23 cellular contexts compared by ENCODE assay signal in the genomic region with DNA sequence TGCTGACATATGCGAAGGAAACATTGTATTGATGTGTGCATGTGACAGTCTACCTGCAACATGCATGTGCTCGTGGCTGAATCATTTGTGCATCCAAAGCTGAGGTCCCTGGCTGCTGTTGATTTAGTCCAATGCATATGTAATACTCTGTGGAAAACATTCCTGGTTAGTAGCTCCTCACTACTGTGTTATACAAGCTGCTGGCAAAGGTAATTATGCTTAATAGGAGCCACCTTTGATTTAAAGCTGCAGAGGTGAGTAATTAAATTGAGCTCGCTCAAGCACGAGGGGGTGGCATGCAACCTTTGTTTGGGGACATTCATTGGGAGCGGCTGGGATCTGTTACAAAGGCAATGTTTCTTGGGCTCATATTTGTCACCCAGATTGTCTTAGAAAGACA. TPM values are rescaled to one million over a fixed set of nuclear protein-coding genes. Genes with fewer than 3 reads are reported as not detected.
"Had no signal": no experiment of that assay in that cellular context is flagged by ENCODE, and none has a peak within 500 bp of the region (broad histone marks: within the 10 kb centered on the region; RNA-seq: fewer than 3 reads in every experiment).

No MANE protein-coding gene starts in this region.

- H3K27ac Mint-ChIP-seq: activated CD4-positive, alpha-beta T cell treated with anti-CD3 and anti-CD28 coated beads, Interleukin-2, amount 10 ng/mL, durations not matched to agents 24 days and 14 days; activated CD8-positive, alpha-beta T cell treated with anti-CD3 and anti-CD28 coated beads for 36 hours; activated naive CD4-positive, alpha-beta T cell treated with anti-CD3 and anti-CD28 coated beads for 36 hours; activated naive CD8-positive, alpha-beta T cell treated with anti-CD3 and anti-CD28 coated beads, Interleukin-2, amount 50 U/mL, for 24 hours; activated T-helper 2 cell treated with anti-CD3 and anti-CD28 coated beads, Interferon-gamma antibody, Interleukin-2, Interleukin-4, amounts not matched to agents 10 μg/mL and 5 μg/mL and 100 μg/mL, durations not matched to agents 14 hours and 24 hours and 36 hours; brain had no signal

- H3K27me3 Mint-ChIP-seq: activated CD4-positive, alpha-beta T cell treated with anti-CD3 and anti-CD28 coated beads, Interleukin-2, amount 10 ng/mL, durations not matched to agents 24 days and 14 days; activated naive CD8-positive, alpha-beta T cell treated with anti-CD3 and anti-CD28 coated beads, Interleukin-2, amount 50 U/mL, for 24 hours had no signal

- H3K27me3 ChIP-seq: tibial artery had no signal

- DNase-seq: activated CD4-positive, alpha-beta T cell treated with anti-CD3 and anti-CD28 coated beads, Interleukin-2, amount 10 ng/mL, durations not matched to agents 24 days and 14 days; activated CD4-positive, CD25-positive, alpha-beta regulatory T cell; activated CD8-positive, alpha-beta T cell treated with anti-CD3 and anti-CD28 coated beads for 36 hours; activated naive CD4-positive, alpha-beta T cell treated with anti-CD3 and anti-CD28 coated beads for 36 hours; activated naive CD8-positive, alpha-beta T cell treated with anti-CD3 and anti-CD28 coated beads, Interleukin-2, amount 50 U/mL, for 24 hours; activated T-cell treated with anti-CD3 and anti-CD28 coated beads, Interleukin-2, amount 50 U/mL, for 1 hour; anterior cingulate cortex; central memory CD4-positive, alpha-beta T cell; dorsolateral prefrontal cortex; erythroblast; islet precursor cell; left colon; psoas muscle; right cardiac atrium; stimulated activated CD4-positive, alpha-beta T cell treated with anti-CD3 and anti-CD28 coated beads, Interleukin-2, amount 100 ng/mL, for 24 hours; stimulated activated naive CD4-positive, alpha-beta T cell treated with Interleukin-2 at 50 U/mL for 16 hours; substantia nigra; T-helper 9 cell; tibial artery had no signal

- H3K9me3 Mint-ChIP-seq: activated CD4-positive, alpha-beta T cell treated with anti-CD3 and anti-CD28 coated beads, Interleukin-2, amount 10 ng/mL, durations not matched to agents 24 days and 14 days; activated CD8-positive, alpha-beta T cell treated with anti-CD3 and anti-CD28 coated beads for 36 hours; activated naive CD4-positive, alpha-beta T cell treated with anti-CD3 and anti-CD28 coated beads for 36 hours; activated naive CD8-positive, alpha-beta T cell treated with anti-CD3 and anti-CD28 coated beads, Interleukin-2, amount 50 U/mL, for 24 hours; activated T-helper 2 cell treated with anti-CD3 and anti-CD28 coated beads, Interferon-gamma antibody, Interleukin-2, Interleukin-4, amounts not matched to agents 10 μg/mL and 5 μg/mL and 100 μg/mL, durations not matched to agents 14 hours and 24 hours and 36 hours had no signal

- H3K36me3 ChIP-seq: tibial artery had no signal

- ATAC-seq: activated CD8-positive, alpha-beta T cell treated with anti-CD3 and anti-CD28 coated beads for 36 hours; activated naive CD8-positive, alpha-beta T cell treated with anti-CD3 and anti-CD28 coated beads, Interleukin-2, amount 50 U/mL, for 24 hours; left colon; psoas muscle; right cardiac atrium had no signal

- H3K27ac ChIP-seq: dorsolateral prefrontal cortex, psoas muscle, tibial artery had no signal

- H3K36me3 Mint-ChIP-seq: brain had no signal

- H3K4me3 Mint-ChIP-seq: activated CD4-positive, alpha-beta T cell treated with anti-CD3 and anti-CD28 coated beads, Interleukin-2, amount 10 ng/mL, durations not matched to agents 24 days and 14 days; activated CD8-positive, alpha-beta T cell treated with anti-CD3 and anti-CD28 coated beads for 36 hours; activated naive CD4-positive, alpha-beta T cell treated with anti-CD3 and anti-CD28 coated beads for 36 hours; activated naive CD8-positive, alpha-beta T cell treated with anti-CD3 and anti-CD28 coated beads, Interleukin-2, amount 50 U/mL, for 24 hours; brain had no signal

- H3K4me3 ChIP-seq: dorsolateral prefrontal cortex, lung, psoas muscle, tibial artery had no signal

- H3K9me3 ChIP-seq: psoas muscle, tibial artery had no signal

RNA-seq across cellular contexts. Expression of a gene that starts 24.6 kb away (rescaled TPM):
- total RNA-seq: osteocyte had no signal
